ENCODE assay signal across 9 cellular contexts in the genomic region with DNA sequence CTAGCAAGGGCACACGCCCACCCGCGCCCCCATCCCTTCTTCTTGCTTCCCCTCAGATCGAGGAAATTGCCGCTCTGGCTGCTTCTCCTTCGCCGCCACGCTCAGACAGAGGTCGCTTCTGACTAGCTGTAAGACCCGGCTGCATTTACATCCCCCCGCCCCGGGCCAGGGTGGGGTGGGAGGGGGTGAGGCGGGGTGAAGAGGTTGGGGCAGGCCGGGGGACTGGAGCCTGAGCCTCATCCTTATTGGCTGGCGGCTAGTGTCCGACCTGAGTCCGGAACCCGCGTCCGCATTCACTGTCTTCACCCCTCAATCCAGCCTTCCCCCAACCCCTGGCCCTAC.
DNase-seq lines count a peak whose midpoint lies in the region; ATAC-seq and TF ChIP-seq lines count a peak whose summit lies in the region.
"Had no signal": no experiment of that assay in that cellular context is flagged by ENCODE, and none has a peak within 500 bp of the region (broad histone marks: within the 10 kb centered on the region; RNA-seq: fewer than 3 reads in every experiment).

No MANE protein-coding gene starts in this region.

- H3K27ac Mint-ChIP-seq in effector memory CD8-positive, alpha-beta T cell: no peak overlapping the region
- no peak overlapping the region for H3K27ac Mint-ChIP-seq in nephron progenitor cell

- peak overlapping the region; percentile 59 for H3K4me3 ChIP-seq in AG04449 (ENCODE audit: low read depth, low read length)

- H3K4me3 Mint-ChIP-seq in effector memory CD8-positive, alpha-beta T cell: peak overlapping the region; percentile 70 to 74
- peak overlapping the region; percentile 81 for H3K4me3 Mint-ChIP-seq in nephron progenitor cell

- CTCF ChIA-PET in AG04449 (lab: Yijun Ruan, JAX): interaction anchor here (2.6 kb wide), 1 partner anchor 354 kb away, joined by 9 read pairs; no protein-coding TSS in a partner anchor

- POLR2A ChIA-PET in AG04449 (lab: Yijun Ruan, JAX): no interaction called here

- DNase-seq in AG04449 (ENCODE audit: low read depth, low spot score): no peak
- peak; percentile 88 for DNase-seq in HuH-7 (ENCODE audit: low spot score)
- DNase-seq in effector memory CD8-positive, alpha-beta T cell: no peak
- DNase-seq in nephron progenitor cell: peak; percentile 83
- no peak for DNase-seq in HUDEP-2 (lab: John Stamatoyannopoulos, UW; ENCODE audit: unreplicated experiment in 76 of 76)
- DNase-seq in SKM-1 (lab: John Stamatoyannopoulos, UW; ENCODE audit: unreplicated experiment): no peak
- no peak for DNase-seq in NCI-H1105 (lab: John Stamatoyannopoulos, UW)
- DNase-seq: NCI-H82 had no signal

- H3K36me3 Mint-ChIP-seq in effector memory CD8-positive, alpha-beta T cell (ENCODE audit: insufficient read depth): peaks cover 3% of the 10 kb centered on the region
- peaks cover 2% of the 10 kb centered on the region for H3K36me3 Mint-ChIP-seq in nephron progenitor cell (ENCODE audit: low read depth)

- no peak for TF ChIP-seq CTCF in AG04449 (IDR thresholded peaks at IDR 0.05; ENCODE audit: insufficient read depth, low read length, missing control alignments)
- TF ChIP-seq CTCF in nephron progenitor cell (IDR thresholded peaks at IDR 0.05): no peak

- H3K27me3 Mint-ChIP-seq in effector memory CD8-positive, alpha-beta T cell: peaks cover 0 to 37% of the 10 kb centered on the region in 2 donors
- peaks cover 39% of the 10 kb centered on the region for H3K27me3 Mint-ChIP-seq in nephron progenitor cell (ENCODE audit: low read depth, poor library complexity)

- no peak for ATAC-seq in effector memory CD8-positive, alpha-beta T cell (replicated peaks)
- no peak for ATAC-seq in GM21576 (IDR thresholded peaks at IDR 0.05; ENCODE audit: unreplicated experiment)

- no peaks in the 10 kb centered on the region for H3K9me3 Mint-ChIP-seq in effector memory CD8-positive, alpha-beta T cell
- H3K9me3 Mint-ChIP-seq in nephron progenitor cell: no peaks in the 10 kb centered on the region

- peaks cover 19 to 24% of the 10 kb centered on the region in 2 donors for H3K4me1 Mint-ChIP-seq in effector memory CD8-positive, alpha-beta T cell (ENCODE audit: low read depth in 2 of 2)
- H3K4me1 Mint-ChIP-seq in nephron progenitor cell: peaks cover 33% of the 10 kb centered on the region

Comparison
In these comparisons a context has a peak if more than half of its experiments do, and no peak if none do; other contexts are left out.
1. DNase-seq: peak in HuH-7 (single experiment) and nephron progenitor cell (single experiment); none in AG04449 (single experiment), effector memory CD8-positive, alpha-beta T cell (0 of 3), HUDEP-2 (0 of 76), SKM-1 (single experiment) and NCI-H1105 (single experiment).